28 cellular contexts compared by ENCODE assay signal in the genomic region with DNA sequence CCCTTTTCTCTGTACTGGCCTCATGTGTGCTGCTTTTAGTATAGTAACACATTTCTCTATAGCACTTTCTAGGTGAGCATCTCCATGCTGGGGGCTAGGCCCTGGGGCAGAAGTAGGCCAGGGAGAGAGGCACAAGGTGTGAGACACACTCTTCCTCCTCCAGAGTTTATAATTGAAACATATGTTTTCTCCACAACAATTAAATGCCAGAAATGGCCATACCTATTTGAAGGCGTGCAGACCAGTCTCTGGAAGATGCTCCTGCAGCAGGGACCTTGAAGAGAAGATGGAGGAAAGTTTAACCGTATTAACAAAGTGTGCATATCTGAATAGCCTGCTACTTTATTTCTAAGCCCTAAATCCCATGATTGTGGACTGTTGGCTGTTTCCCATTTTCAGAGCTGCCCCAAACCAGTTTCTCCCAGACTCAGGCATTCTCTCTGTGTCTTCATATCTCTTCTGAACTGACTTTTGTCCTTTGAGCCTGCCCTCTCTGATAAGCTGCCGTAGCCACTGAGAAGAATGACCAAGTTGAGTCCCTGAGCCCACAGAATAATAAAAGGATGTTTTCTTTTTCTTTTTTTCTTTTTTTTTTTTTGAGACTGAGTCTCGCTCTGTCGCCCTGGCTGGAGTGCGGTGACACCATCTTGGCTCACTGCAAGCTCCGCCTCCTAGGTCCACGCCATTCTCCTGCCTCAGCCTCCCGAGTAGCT.
DNase-seq lines count a peak whose midpoint lies in the region; ATAC-seq, FAIRE-seq and TF ChIP-seq lines count a peak whose summit lies in the region.
"Had no signal": no experiment of that assay in that cellular context is flagged by ENCODE, and none has a peak within 500 bp of the region (broad histone marks: within the 10 kb centered on the region; RNA-seq: fewer than 3 reads in every experiment).

No MANE protein-coding gene starts in this region.

- H3K4me3 ChIP-seq in Caco-2 (ENCODE audit: low read depth, low read length) (no peak overlapping the region; the same call in 1 of the 2 replicates), hepatocyte (no peak overlapping the region), trophoblast cell (ENCODE audit: low read depth, low read length) (no peak overlapping the region), tibial artery (no peak overlapping the region)
- H3K4me3 ChIP-seq: esophagus squamous epithelium, GM23248, heart left ventricle had no signal

- FAIRE-seq in urothelium cell line (lab: Jason Lieb, UNC): no peak
- FAIRE-seq: keratinocyte had no signal

- H4K12ac ChIP-seq in trophoblast cell (ENCODE audit: low read depth, low read length): no peak overlapping the region

- H4K91ac ChIP-seq in trophoblast cell (ENCODE audit: low read depth, low read length): no peak overlapping the region

- no peak overlapping the region for H2BK120ac ChIP-seq in trophoblast cell (ENCODE audit: insufficient read depth, low read length, poor library complexity)

- 57% methylated on average over 9 of the region's 9 CpGs for WGBS in hepatocyte (ENCODE audit: low lambda C conversion rate, missing lambda C conversion rate)
- no CpG with 5 or more reads among the region's 9 CpGs for WGBS in trophoblast cell (ENCODE audit: extremely low coverage, insufficient coverage, insufficient read length)

- H3K27me3 Mint-ChIP-seq in Caco-2 (ENCODE audit: insufficient read depth, unreplicated experiment) (no peaks in the 10 kb centered on the region), osteocyte (ENCODE audit: unreplicated experiment) (no peaks in the 10 kb centered on the region)
- H3K27me3 Mint-ChIP-seq: activated T-cell treated with anti-CD3 and anti-CD28 coated beads, Interleukin-2, amount 50 U/mL, for 24 hours; naive thymus-derived CD8-positive, alpha-beta T cell; stimulated activated memory B cell treated with anti-CD40 and anti-IgM and Interleukin-4, amounts not matched to agents 10 μg/mL and 1 μg/mL and 100 μg/mL, for 72 hours had no signal

- H3K79me1 ChIP-seq in trophoblast cell (ENCODE audit: low read length): peaks cover 8% of the 10 kb centered on the region

- CTCF ChIA-PET in Caco-2 (lab: Charles Lee): interaction anchor here (0.5 kb wide), 1 partner anchor 56 kb away, joined by 3 read pairs; no protein-coding TSS in a partner anchor

- H3K4me2 ChIP-seq in hepatocyte: peak overlapping the region; percentile 59
- no peak overlapping the region for H3K4me2 ChIP-seq in trophoblast cell (ENCODE audit: low read length)

- H2BK12ac ChIP-seq in trophoblast cell (ENCODE audit: low read length): no peak overlapping the region

- no peak overlapping the region for H3K14ac ChIP-seq in trophoblast cell (ENCODE audit: low read length)

- H3K27ac ChIP-seq in hepatocyte (peak overlapping the region; percentile 90), trophoblast cell (ENCODE audit: low read depth, low read length) (no peak overlapping the region), tibial artery (no peak overlapping the region)
- H3K27ac ChIP-seq: esophagus squamous epithelium, GM23248 had no signal

- H3K9me3 Mint-ChIP-seq in Caco-2 (ENCODE audit: unreplicated experiment) (no peaks in the 10 kb centered on the region), osteocyte (ENCODE audit: unreplicated experiment) (no peaks in the 10 kb centered on the region)
- H3K9me3 Mint-ChIP-seq: activated T-cell treated with anti-CD3 and anti-CD28 coated beads, Interleukin-2, amount 50 U/mL, for 24 hours; naive thymus-derived CD8-positive, alpha-beta T cell; stimulated activated memory B cell treated with anti-CD40 and anti-IgM and Interleukin-4, amounts not matched to agents 10 μg/mL and 1 μg/mL and 100 μg/mL, for 72 hours had no signal

- H3K27me3 ChIP-seq in Caco-2 (replicated peaks; ENCODE audit: control insufficient read depth, insufficient read depth, low read length): no peaks in the 10 kb centered on the region
- H3K27me3 ChIP-seq in hepatocyte: no peaks in the 10 kb centered on the region
- no peaks in the 10 kb centered on the region for H3K27me3 ChIP-seq in trophoblast cell (ENCODE audit: insufficient read depth, low read length)
- no peaks in the 10 kb centered on the region for H3K27me3 ChIP-seq in tibial artery
- H3K27me3 ChIP-seq: esophagus squamous epithelium, heart left ventricle had no signal

- H3K9me3 ChIP-seq in Caco-2: no peaks in the 10 kb centered on the region
- H3K9me3 ChIP-seq in hepatocyte (ENCODE audit: low read depth): no peaks in the 10 kb centered on the region
- no peaks in the 10 kb centered on the region for H3K9me3 ChIP-seq in trophoblast cell (ENCODE audit: insufficient read depth, low read depth, low read length)
- no peaks in the 10 kb centered on the region for H3K9me3 ChIP-seq in tibial artery
- H3K9me3 ChIP-seq: esophagus squamous epithelium, heart left ventricle had no signal

- DNase-seq in Caco-2 (peak; percentile 75 to 84), OCI-M2 (lab: John Stamatoyannopoulos, UW; ENCODE audit: unreplicated experiment) (peak; percentile 88), hepatocyte (ENCODE audit: low spot score) (peak; percentile 75), trophoblast cell (no peak), osteocyte (ENCODE audit: extremely low spot score, unreplicated experiment) (no peak), urothelium cell line (ENCODE audit: low spot score) (no peak), tibial artery (no peak)
- DNase-seq: activated effector memory CD4-positive, alpha-beta T cell treated with anti-CD3 and anti-CD28 coated beads, Interleukin-2, amount 50 U/mL, for 16 hours; activated T-cell treated with anti-CD3 and anti-CD28 coated beads, Interleukin-2, amount 50 U/mL, for 24 hours; C1 segment of cervical spinal cord; DND-41; esophagus squamous epithelium; foreskin melanocyte; GF-D8; GM23248; heart left ventricle; MM.1S; naive thymus-derived CD8-positive, alpha-beta T cell; NCI-H1417; NCI-H2029 treated with DMSO at 0.1 percent for 48 hours; NCI-H526; NK-92 treated with Interleukin-12 subunit alpha and Interleukin-12 subunit beta, amount 100 ng/mL, for 24 hours; SHP77; substantia nigra had no signal

- no peak overlapping the region for H3K4ac ChIP-seq in trophoblast cell (ENCODE audit: low read depth, low read length)

- H3K4me1 ChIP-seq in Caco-2: peaks cover 73% of the 10 kb centered on the region
- peaks cover 28% of the 10 kb centered on the region for H3K4me1 ChIP-seq in hepatocyte (ENCODE audit: insufficient read depth)
- peaks cover 7 to 13% of the 10 kb centered on the region in 2 experiments for H3K4me1 ChIP-seq in trophoblast cell (ENCODE audit: control insufficient read depth in 1 of 2, insufficient read depth in 2 of 2, low read length in 2 of 2)
- peaks cover 0 to 10% (median 5%) of the 10 kb centered on the region in 4 donors for H3K4me1 ChIP-seq in tibial artery

- POLR2A ChIA-PET in Caco-2 (lab: Charles Lee): interaction anchor here (0.7 kb wide), 1 partner anchor 41 kb away, joined by 5 read pairs; no protein-coding TSS in a partner anchor

- H3K4me3 Mint-ChIP-seq in Caco-2 (ENCODE audit: unreplicated experiment) (peak overlapping the region; percentile 53), osteocyte (ENCODE audit: unreplicated experiment) (no peak overlapping the region)
- H3K4me3 Mint-ChIP-seq: activated T-cell treated with anti-CD3 and anti-CD28 coated beads, Interleukin-2, amount 50 U/mL, for 24 hours; naive thymus-derived CD8-positive, alpha-beta T cell; stimulated activated memory B cell treated with anti-CD40 and anti-IgM and Interleukin-4, amounts not matched to agents 10 μg/mL and 1 μg/mL and 100 μg/mL, for 72 hours had no signal

- H3K18ac ChIP-seq in trophoblast cell (ENCODE audit: low read length): no peak overlapping the region

- peaks cover 8% of the 10 kb centered on the region for H3K79me2 ChIP-seq in hepatocyte
- no peaks in the 10 kb centered on the region for H3K79me2 ChIP-seq in trophoblast cell (ENCODE audit: control insufficient read depth, insufficient read depth, low read length, poor library complexity)

- H3K4me1 Mint-ChIP-seq in Caco-2 (ENCODE audit: low read depth, unreplicated experiment) (peaks cover 15% of the 10 kb centered on the region), osteocyte (ENCODE audit: unreplicated experiment) (peaks cover 37% of the 10 kb centered on the region)

- H2AK5ac ChIP-seq in trophoblast cell (ENCODE audit: low read length): peak overlapping the region; percentile 28

- H4K20me1 ChIP-seq in hepatocyte (ENCODE audit: insufficient read depth, poor library complexity, severe bottlenecking): no peaks in the 10 kb centered on the region

- no peak overlapping the region for H3K23ac ChIP-seq in trophoblast cell (ENCODE audit: low read length)

- ATAC-seq in GM18867 (IDR thresholded peaks at IDR 0.05; ENCODE audit: unreplicated experiment): no peak
- ATAC-seq: heart left ventricle; naive thymus-derived CD8-positive, alpha-beta T cell; Panc1; stimulated activated memory B cell treated with anti-CD40 and anti-IgM and Interleukin-4, amounts not matched to agents 10 μg/mL and 1 μg/mL and 100 μg/mL, for 72 hours had no signal

- H4K8ac ChIP-seq in trophoblast cell (ENCODE audit: low read depth, low read length): no peak overlapping the region

- peaks cover 6% of the 10 kb centered on the region for H3K36me3 Mint-ChIP-seq in Caco-2 (ENCODE audit: insufficient read depth, unreplicated experiment)
- H3K36me3 Mint-ChIP-seq in osteocyte (ENCODE audit: unreplicated experiment): peaks cover 3% of the 10 kb centered on the region

- TF ChIP-seq CTCF in Caco-2 (IDR thresholded peaks at IDR 0.05; ENCODE audit: insufficient read depth in 1 of 2, low read depth in 1 of 2, low read length in 1 of 2, severe bottlenecking in 1 of 2, unreplicated experiment in 1 of 2) (no peak), hepatocyte (IDR thresholded peaks at IDR 0.05; ENCODE audit: poor library complexity) (no peak), osteocyte (IDR thresholded peaks at IDR 0.05) (no peak), tibial artery (IDR thresholded peaks at IDR 0.05) (no peak)

- no TSS peak for BruUV-seq in Caco-2 (replicated peaks; lab: Mats Ljungman, UMichigan)

- H3K36me3 ChIP-seq in Caco-2 (ENCODE audit: control insufficient read depth, insufficient read depth, low read length) (no peaks in the 10 kb centered on the region), hepatocyte (replicated peaks; ENCODE audit: insufficient read depth, low read depth) (no peaks in the 10 kb centered on the region), trophoblast cell (ENCODE audit: control insufficient read depth in 1 of 2, insufficient read depth in 2 of 2, low read length in 2 of 2) (peaks cover 0 to 2% of the 10 kb centered on the region in 2 experiments), tibial artery (no peaks in the 10 kb centered on the region)
- H3K36me3 ChIP-seq: heart left ventricle had no signal

- H2AFZ ChIP-seq in hepatocyte: no peak overlapping the region
- no peak overlapping the region for H2AFZ ChIP-seq in trophoblast cell (ENCODE audit: insufficient read depth, low read length, poor library complexity)
- H2AFZ ChIP-seq: GM23248 had no signal

- H3K9me2 ChIP-seq in hepatocyte (replicated peaks; ENCODE audit: insufficient read depth): no peaks in the 10 kb centered on the region

- no peak overlapping the region for H3K9ac ChIP-seq in trophoblast cell (ENCODE audit: low read length)
- H3K9ac ChIP-seq: GM23248 had no signal

- intact Hi-C loops in Caco-2 (cut with micrococcal nuclease; ENCODE audit: unreplicated experiment) (loop anchor here (1.0 to 10.0 kb wide), 4 partner anchors 8 to 97 kb away; no protein-coding TSS in a partner anchor), tibial artery (cut with DNase I; ENCODE audit: low total_unique reads) (no loop called here)

- H3K27ac Mint-ChIP-seq in Caco-2 (ENCODE audit: unreplicated experiment) (peak overlapping the region; percentile 82), osteocyte (ENCODE audit: unreplicated experiment) (no peak overlapping the region)
- H3K27ac Mint-ChIP-seq: stimulated activated memory B cell treated with anti-CD40 and anti-IgM and Interleukin-4, amounts not matched to agents 10 μg/mL and 1 μg/mL and 100 μg/mL, for 72 hours had no signal

- no peak overlapping the region for H2BK5ac ChIP-seq in trophoblast cell (ENCODE audit: low read depth, low read length, poor library complexity)

Comparison
In these comparisons a context has a peak if more than half of its experiments do, and no peak if none do; other contexts are left out.
1. DNase-seq: peak in Caco-2 (2 of 2), OCI-M2 (single experiment) and hepatocyte (single experiment); none in trophoblast cell (0 of 2), osteocyte (single experiment), urothelium cell line (single experiment) and tibial artery (0 of 2).